20 cellular contexts compared by ENCODE assay signal in the genomic region with DNA sequence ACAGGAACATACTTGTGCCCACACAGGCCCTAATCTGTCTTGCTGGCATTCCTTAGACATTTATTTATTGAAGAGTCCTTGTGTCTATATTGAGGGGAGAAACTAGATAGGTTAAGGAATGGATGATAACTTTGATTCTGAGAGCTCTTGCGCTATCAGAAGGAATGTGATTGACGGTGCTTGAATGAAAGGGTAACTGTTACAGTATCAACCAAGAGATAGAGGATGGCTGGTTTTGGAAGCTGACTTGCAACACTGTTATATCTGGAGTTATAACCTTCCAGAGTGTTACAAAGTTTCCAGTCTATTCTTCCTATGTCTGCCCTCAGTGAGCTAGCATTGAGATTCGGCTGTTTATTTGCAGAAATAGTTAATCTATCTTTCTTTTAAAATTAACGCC. TPM values are rescaled to one million over a fixed set of nuclear protein-coding genes. Genes with fewer than 3 reads are reported as not detected.
A peak's percentile ranks its signal among the peaks of the same experiment; 100 is the strongest.
DNase-seq lines count a peak whose midpoint lies in the region; ATAC-seq and TF ChIP-seq lines count a peak whose summit lies in the region.
"Had no signal": no experiment of that assay in that cellular context is flagged by ENCODE, and none has a peak within 500 bp of the region (broad histone marks: within the 10 kb centered on the region; RNA-seq: fewer than 3 reads in every experiment).

No MANE protein-coding gene starts in this region.

- H3K36me3 Mint-ChIP-seq in activated T-cell treated with anti-CD3 and anti-CD28 coated beads, Interleukin-2, amount 50 U/mL, for 72 hours (ENCODE audit: insufficient read depth in 2 of 2): peaks cover 5 to 34% of the 10 kb centered on the region in 2 donors
- peaks cover 6% of the 10 kb centered on the region for H3K36me3 Mint-ChIP-seq in activated T-cell treated with anti-CD3 and anti-CD28 coated beads, Interleukin-2, amount 50 U/mL, for 4 hours (ENCODE audit: insufficient read depth)
- H3K36me3 Mint-ChIP-seq in activated naive CD8-positive, alpha-beta T cell treated with anti-CD3 and anti-CD28 coated beads, Interleukin-2, amount 50 U/mL, for 24 hours (ENCODE audit: low read depth): peaks cover 46% of the 10 kb centered on the region
- no peaks in the 10 kb centered on the region for H3K36me3 Mint-ChIP-seq in endothelial cell (ENCODE audit: low read depth, unreplicated experiment)

- WGBS in smooth muscle cell (ENCODE audit: low lambda C conversion rate): 56% methylated on average over 4 of the region's 4 CpGs

- peaks cover 10% of the 10 kb centered on the region for H3K4me1 ChIP-seq in Loucy (ENCODE audit: insufficient read depth, low read length, poor library complexity, severe bottlenecking)
- H3K4me1 ChIP-seq in smooth muscle cell (ENCODE audit: low read depth): no peaks in the 10 kb centered on the region

- DNase-seq in activated T-cell treated with anti-CD3 and anti-CD28 coated beads, Interleukin-2, amount 50 U/mL, for 72 hours: no peak
- DNase-seq in activated T-cell treated with anti-CD3 and anti-CD28 coated beads, Interleukin-2, amount 50 U/mL, for 4 hours: no peak
- no peak for DNase-seq in activated naive CD8-positive, alpha-beta T cell treated with anti-CD3 and anti-CD28 coated beads, Interleukin-2, amount 50 U/mL, for 24 hours
- DNase-seq in smooth muscle cell (lab: John Stamatoyannopoulos, UW; ENCODE audit: unreplicated experiment): no peak
- DNase-seq in NCI-H1105 (lab: John Stamatoyannopoulos, UW): no peak
- no peak for DNase-seq in NCI-H1930 (lab: John Stamatoyannopoulos, UW)
- no peak for DNase-seq in endothelial cell (ENCODE audit: low spot score)
- DNase-seq: activated CD4-positive, alpha-beta T cell treated with anti-CD3 and anti-CD28 coated beads, Interleukin-2, amount 10 ng/mL, durations not matched to agents 7 days and 5 days; cerebellar nuclear complex; dorsolateral prefrontal cortex; H9; mesendoderm; MG63; NCI-H2107; stomach; T-helper 9 cell; tibial artery had no signal

- H3K4me3 ChIP-seq in Loucy (ENCODE audit: low read length, poor library complexity, severe bottlenecking) (no peak overlapping the region), smooth muscle cell (no peak overlapping the region)
- H3K4me3 ChIP-seq: dorsolateral prefrontal cortex, MG63, stomach, tibial artery had no signal

- ATAC-seq in activated T-cell treated with anti-CD3 and anti-CD28 coated beads, Interleukin-2, amount 50 U/mL, for 72 hours (replicated peaks in 1 of 2): no peak
- no peak for ATAC-seq in activated T-cell treated with anti-CD3 and anti-CD28 coated beads, Interleukin-2, amount 50 U/mL, for 4 hours
- ATAC-seq in activated naive CD8-positive, alpha-beta T cell treated with anti-CD3 and anti-CD28 coated beads, Interleukin-2, amount 50 U/mL, for 24 hours: no peak

- H3K4me3 Mint-ChIP-seq in activated T-cell treated with anti-CD3 and anti-CD28 coated beads, Interleukin-2, amount 50 U/mL, for 72 hours: peak overlapping the region; percentile 71 to 78
- H3K4me3 Mint-ChIP-seq in activated T-cell treated with anti-CD3 and anti-CD28 coated beads, Interleukin-2, amount 50 U/mL, for 4 hours: no peak overlapping the region
- H3K4me3 Mint-ChIP-seq in activated naive CD8-positive, alpha-beta T cell treated with anti-CD3 and anti-CD28 coated beads, Interleukin-2, amount 50 U/mL, for 24 hours: no peak overlapping the region
- no peak overlapping the region for H3K4me3 Mint-ChIP-seq in endothelial cell (ENCODE audit: unreplicated experiment)
- H3K4me3 Mint-ChIP-seq: H9 had no signal

- H3K9me3 Mint-ChIP-seq in activated T-cell treated with anti-CD3 and anti-CD28 coated beads, Interleukin-2, amount 50 U/mL, for 72 hours: no peaks in the 10 kb centered on the region
- H3K9me3 Mint-ChIP-seq in activated T-cell treated with anti-CD3 and anti-CD28 coated beads, Interleukin-2, amount 50 U/mL, for 4 hours: no peaks in the 10 kb centered on the region
- H3K9me3 Mint-ChIP-seq in activated naive CD8-positive, alpha-beta T cell treated with anti-CD3 and anti-CD28 coated beads, Interleukin-2, amount 50 U/mL, for 24 hours: no peaks in the 10 kb centered on the region
- no peaks in the 10 kb centered on the region for H3K9me3 Mint-ChIP-seq in endothelial cell (ENCODE audit: unreplicated experiment)
- H3K9me3 Mint-ChIP-seq: H9 had no signal

- H3K27me3 ChIP-seq in Loucy (ENCODE audit: insufficient read depth, low read length, poor library complexity, severe bottlenecking) (no peaks in the 10 kb centered on the region), smooth muscle cell (ENCODE audit: low read depth) (no peaks in the 10 kb centered on the region)
- H3K27me3 ChIP-seq: dorsolateral prefrontal cortex, MG63, neutrophil, stomach, tibial artery had no signal

- H3K27me3 Mint-ChIP-seq in activated T-cell treated with anti-CD3 and anti-CD28 coated beads, Interleukin-2, amount 50 U/mL, for 72 hours (ENCODE audit: low read depth): no peaks in the 10 kb centered on the region
- no peaks in the 10 kb centered on the region for H3K27me3 Mint-ChIP-seq in activated T-cell treated with anti-CD3 and anti-CD28 coated beads, Interleukin-2, amount 50 U/mL, for 4 hours (ENCODE audit: low read depth)
- H3K27me3 Mint-ChIP-seq in activated naive CD8-positive, alpha-beta T cell treated with anti-CD3 and anti-CD28 coated beads, Interleukin-2, amount 50 U/mL, for 24 hours: no peaks in the 10 kb centered on the region
- H3K27me3 Mint-ChIP-seq in endothelial cell (ENCODE audit: unreplicated experiment): no peaks in the 10 kb centered on the region
- H3K27me3 Mint-ChIP-seq: activated CD4-positive, alpha-beta T cell treated with anti-CD3 and anti-CD28 coated beads, Interleukin-2, amount 10 ng/mL, durations not matched to agents 7 days and 5 days had no signal

- H3K9me2 ChIP-seq in Loucy (replicated peaks; ENCODE audit: low read depth, low read length): no peaks in the 10 kb centered on the region

- H3K79me2 ChIP-seq in Loucy (ENCODE audit: insufficient read depth, low read length): no peaks in the 10 kb centered on the region
- no peaks in the 10 kb centered on the region for H3K79me2 ChIP-seq in smooth muscle cell (ENCODE audit: low read depth)

- H3K36me3 ChIP-seq in Loucy (ENCODE audit: insufficient read depth, low read length) (no peaks in the 10 kb centered on the region), smooth muscle cell (ENCODE audit: low read depth) (no peaks in the 10 kb centered on the region)
- H3K36me3 ChIP-seq: MG63, neutrophil, stomach, tibial artery had no signal

- no peak overlapping the region for H3K27ac ChIP-seq in smooth muscle cell (ENCODE audit: low read depth)
- H3K27ac ChIP-seq: dorsolateral prefrontal cortex, neutrophil, tibial artery, VCaP had no signal

- H2AFZ ChIP-seq in Loucy (ENCODE audit: low read length) (no peak overlapping the region), smooth muscle cell (ENCODE audit: low read depth) (no peak overlapping the region)

- H4K20me1 ChIP-seq in Loucy (ENCODE audit: insufficient read depth, low read length, poor library complexity, severe bottlenecking) (no peaks in the 10 kb centered on the region), smooth muscle cell (ENCODE audit: low read depth) (no peaks in the 10 kb centered on the region)

- H3K4me2 ChIP-seq in Loucy (ENCODE audit: low read depth, low read length, poor library complexity, severe bottlenecking): peak overlapping the region; percentile 36
- peak overlapping the region; percentile 0 for H3K4me2 ChIP-seq in smooth muscle cell

- TF ChIP-seq CTCF in Loucy (conservative IDR thresholded peaks at IDR 0.05; ENCODE audit: low read length) (no peak), smooth muscle cell (IDR thresholded peaks at IDR 0.05; ENCODE audit: borderline replicate concordance, insufficient read depth, poor library complexity, severe bottlenecking) (no peak), endothelial cell (IDR thresholded peaks at IDR 0.05; ENCODE audit: unreplicated experiment) (no peak)

- peak overlapping the region; percentile 39 for H3K27ac Mint-ChIP-seq in activated T-cell treated with anti-CD3 and anti-CD28 coated beads, Interleukin-2, amount 50 U/mL, for 72 hours
- peak overlapping the region; percentile 61 for H3K27ac Mint-ChIP-seq in activated naive CD8-positive, alpha-beta T cell treated with anti-CD3 and anti-CD28 coated beads, Interleukin-2, amount 50 U/mL, for 24 hours
- H3K27ac Mint-ChIP-seq in endothelial cell (ENCODE audit: unreplicated experiment): no peak overlapping the region
- H3K27ac Mint-ChIP-seq: H9 had no signal

- H3K9ac ChIP-seq in Loucy (ENCODE audit: low read depth, low read length, poor library complexity, severe bottlenecking): no peak overlapping the region
- no peak overlapping the region for H3K9ac ChIP-seq in smooth muscle cell (ENCODE audit: low read depth)

- peaks cover 86% of the 10 kb centered on the region for H3K4me1 Mint-ChIP-seq in activated T-cell treated with anti-CD3 and anti-CD28 coated beads, Interleukin-2, amount 50 U/mL, for 72 hours (ENCODE audit: low read depth)
- peaks cover 74% of the 10 kb centered on the region for H3K4me1 Mint-ChIP-seq in activated T-cell treated with anti-CD3 and anti-CD28 coated beads, Interleukin-2, amount 50 U/mL, for 4 hours (ENCODE audit: low read depth)
- H3K4me1 Mint-ChIP-seq in activated naive CD8-positive, alpha-beta T cell treated with anti-CD3 and anti-CD28 coated beads, Interleukin-2, amount 50 U/mL, for 24 hours: peaks cover 78% of the 10 kb centered on the region
- H3K4me1 Mint-ChIP-seq in endothelial cell (ENCODE audit: unreplicated experiment): no peaks in the 10 kb centered on the region

- H3F3A ChIP-seq in Loucy (ENCODE audit: low read depth) (no peaks in the 10 kb centered on the region), smooth muscle cell (ENCODE audit: low read depth) (no peaks in the 10 kb centered on the region)

- no peaks in the 10 kb centered on the region for H3K9me3 ChIP-seq in Loucy (ENCODE audit: insufficient read depth, low read depth, low read length)
- H3K9me3 ChIP-seq in smooth muscle cell (replicated peaks; ENCODE audit: low read depth): no peaks in the 10 kb centered on the region
- H3K9me3 ChIP-seq: MG63, neutrophil, stomach, tibial artery had no signal

RNA-seq across cellular contexts. Expression of a gene that starts 36.5 kb away (rescaled TPM):
- total RNA-seq in activated T-cell treated with anti-CD3 and anti-CD28 coated beads, Interleukin-2, amount 50 U/mL, for 72 hours: 100 to 1,000 TPM; 126 to 138 TPM
- total RNA-seq in activated T-cell treated with anti-CD3 and anti-CD28 coated beads, Interleukin-2, amount 50 U/mL, for 4 hours: 100 to 1,000 TPM in 1 of 3 donors, 10 to 100 TPM in 2; 79.4 to 114 (median 95.3) TPM
- total RNA-seq in smooth muscle cell (4.3 and 7.1 TPM in 2 replicates), endothelial cell (ENCODE audit: unreplicated experiment) (2.1 TPM)
- polyA plus RNA-seq in smooth muscle cell: 0.78 and 2.9 TPM in 2 replicates

Comparison
In these comparisons a context has a peak if more than half of its experiments do, and no peak if none do; other contexts are left out.
1. H3K4me3 Mint-ChIP-seq: peak in activated T-cell treated with anti-CD3 and anti-CD28 coated beads, Interleukin-2, amount 50 U/mL, for 72 hours (2 of 2); none in activated T-cell treated with anti-CD3 and anti-CD28 coated beads, Interleukin-2, amount 50 U/mL, for 4 hours (single experiment), activated naive CD8-positive, alpha-beta T cell treated with anti-CD3 and anti-CD28 coated beads, Interleukin-2, amount 50 U/mL, for 24 hours (single experiment) and endothelial cell (single experiment).